ENCODE assay signal across 9 cellular contexts in genomic region chr19:12676384-12676792, GRCh38. TPM values are rescaled to one million over a fixed set of nuclear protein-coding genes. Genes with fewer than 3 reads are reported as not detected.
DNase-seq lines count a peak whose midpoint lies in the region; ATAC-seq and TF ChIP-seq lines count a peak whose summit lies in the region.
"Had no signal": no experiment of that assay in that cellular context is flagged by ENCODE, and none has a peak within 500 bp of the region (broad histone marks: within the 10 kb centered on the region; RNA-seq: fewer than 3 reads in every experiment).

No MANE protein-coding gene starts in this region.

- TF ChIP-seq CTCF in MM.1S (IDR thresholded peaks at IDR 0.05; ENCODE audit: low read length) = peak; percentile 83
- peak; percentile 82 for TF ChIP-seq CTCF in psoas muscle (IDR thresholded peaks at IDR 0.05)

- peak; percentile 67 for ATAC-seq in SK-N-SH treated with all-trans-retinoic acid at 6 μM for 48 hours
- ATAC-seq in psoas muscle = peak; percentile 43 to 61 (median 53)
- peak; percentile 81 for ATAC-seq in aorta (ENCODE audit: low FRiP score)
- no peak for ATAC-seq in GM19452 (IDR thresholded peaks at IDR 0.05; ENCODE audit: unreplicated experiment)

- no peak overlapping the region for H3K9ac ChIP-seq in MM.1S (ENCODE audit: low read length)

- H3K27ac Mint-ChIP-seq in activated naive CD4-positive, alpha-beta T cell treated with anti-CD3 and anti-CD28 coated beads for 36 hours = no peak overlapping the region

- H3K36me3 Mint-ChIP-seq in activated naive CD4-positive, alpha-beta T cell treated with anti-CD3 and anti-CD28 coated beads for 36 hours (ENCODE audit: low read depth) = peaks cover 38% of the 10 kb centered on the region

- 0 out of 2 replicates have a peak, but pooled peaks cover 5% of the 10 kb centered on the region for H4K20me1 ChIP-seq in MM.1S (ENCODE audit: insufficient read depth, low read length)

- H3K27me3 ChIP-seq in MM.1S (replicated peaks; ENCODE audit: insufficient read depth, low read length) (no peaks in the 10 kb centered on the region), psoas muscle (ENCODE audit: insufficient read depth in 3 of 3, low read length in 2 of 3) (no peaks in the 10 kb centered on the region), aorta (ENCODE audit: control insufficient read depth in 1 of 2, insufficient read depth in 2 of 2, low read length in 1 of 2) (no peaks in the 10 kb centered on the region)

- no peaks in the 10 kb centered on the region for H3K27me3 Mint-ChIP-seq in activated naive CD4-positive, alpha-beta T cell treated with anti-CD3 and anti-CD28 coated beads for 36 hours (ENCODE audit: low read depth)

- intact Hi-C loops in activated naive CD4-positive, alpha-beta T cell treated with anti-CD3 and anti-CD28 coated beads for 36 hours (cut with micrococcal nuclease) = loop anchor here (2.0 kb wide), 1 partner anchor 84 kb away; no protein-coding TSS in a partner anchor
- intact Hi-C loops in head of caudate nucleus (cut with DNase I) (no loop called here), psoas muscle (cut with DNase I) (loop anchor here (5.0 to 10.0 kb wide), 2 partner anchors 112 to 171 kb away; no protein-coding TSS in a partner anchor), aorta (cut with DNase I) (loop anchor here (5.0 to 10.0 kb wide), 2 partner anchors 114 to 168 kb away; no protein-coding TSS in a partner anchor)

- H3K9me3 ChIP-seq in MM.1S (replicated peaks; ENCODE audit: insufficient read depth, low read length) (no peaks in the 10 kb centered on the region), psoas muscle (no peaks in the 10 kb centered on the region), aorta (ENCODE audit: control insufficient read depth, low read length) (no peaks in the 10 kb centered on the region)

- no peaks in the 10 kb centered on the region for H3K4me1 ChIP-seq in MM.1S (ENCODE audit: low read length)
- H3K4me1 ChIP-seq in psoas muscle = peaks cover 3% of the 10 kb centered on the region
- H3K4me1 ChIP-seq in aorta (ENCODE audit: control insufficient read depth in 1 of 2, insufficient read depth in 2 of 2, low read length in 2 of 2) = no peaks in the 10 kb centered on the region

- H3F3A ChIP-seq in MM.1S (ENCODE audit: insufficient read depth, low read length) = peaks cover 11% of the 10 kb centered on the region

- H3K36me3 ChIP-seq in MM.1S (replicated peaks; ENCODE audit: insufficient read depth, low read length) (peaks cover 10% of the 10 kb centered on the region; the same call in 1 of the 2 replicates), psoas muscle (ENCODE audit: insufficient read depth in 1 of 2, low read depth in 1 of 2) (peaks cover 5 to 88% of the 10 kb centered on the region in 2 donors), aorta (ENCODE audit: control insufficient read depth in 1 of 2, insufficient read depth in 2 of 2, low read length in 1 of 2) (no peaks in the 10 kb centered on the region)

- CTCF ChIA-PET in activated naive CD4-positive, alpha-beta T cell treated with anti-CD3 and anti-CD28 coated beads for 36 hours (lab: Charles Lee) = interaction anchor here (0.6 to 4.5 kb wide), 9 partner anchors 9 to 196 kb away, joined by 3 to 27 read pairs (median 4); partner anchors contain the start of genes MAN2B1 and WDR83

- H3K27ac ChIP-seq in MM.1S (ENCODE audit: low read length) = no peak overlapping the region
- no peak overlapping the region for H3K27ac ChIP-seq in psoas muscle
- no peak overlapping the region for H3K27ac ChIP-seq in aorta (ENCODE audit: low read depth in 1 of 2, low read length in 2 of 2)

- H2AFZ ChIP-seq in MM.1S (ENCODE audit: low read length) = no peak overlapping the region

- no peaks in the 10 kb centered on the region for H3K9me2 ChIP-seq in MM.1S (replicated peaks; ENCODE audit: insufficient read depth, low read length)

- no peaks in the 10 kb centered on the region for H3K9me3 Mint-ChIP-seq in activated naive CD4-positive, alpha-beta T cell treated with anti-CD3 and anti-CD28 coated beads for 36 hours

- peak; percentile 89 for DNase-seq in ELF-1 (ENCODE audit: low read depth, low spot score)
- peak; percentile 77 for DNase-seq in MM.1S
- DNase-seq in activated naive CD4-positive, alpha-beta T cell treated with anti-CD3 and anti-CD28 coated beads for 36 hours = peak; percentile 93
- peak; percentile 71 to 92 (median 83) for DNase-seq in head of caudate nucleus
- DNase-seq in psoas muscle = peak; percentile 80 to 90
- peak; percentile 89 to 94 for DNase-seq in aorta

- peaks cover 36% of the 10 kb centered on the region for H3K79me2 ChIP-seq in MM.1S (ENCODE audit: low read length)

- H3K4me3 ChIP-seq in MM.1S (ENCODE audit: low read length) = no peak overlapping the region
- no peak overlapping the region for H3K4me3 ChIP-seq in psoas muscle
- H3K4me3 ChIP-seq in aorta (ENCODE audit: low read length in 2 of 2) = no peak overlapping the region

- H3K4me1 Mint-ChIP-seq in activated naive CD4-positive, alpha-beta T cell treated with anti-CD3 and anti-CD28 coated beads for 36 hours (ENCODE audit: low read depth) = peaks cover 30% of the 10 kb centered on the region

- 19 to 31% (median 27%) methylated on average over 4 of the region's 4 CpGs for whole genome bisulfite sequencing in psoas muscle, 3 donors
- WGBS in aorta, 2 donors = 15 to 19% methylated on average over 4 of the region's 4 CpGs

- H3K4me3 Mint-ChIP-seq in activated naive CD4-positive, alpha-beta T cell treated with anti-CD3 and anti-CD28 coated beads for 36 hours = no peak overlapping the region

- H3K4me2 ChIP-seq in MM.1S (ENCODE audit: low read depth, low read length) = no peak overlapping the region

TF ChIP-seq in SK-N-SH treated with all-trans-retinoic acid at 6 μM for 48 hours, 23 proteins besides CTCF, POLR2A, EP300 and RAD21 (continues in another document):
- no peak for TF ChIP-seq CREB5 (CRISPR knock-in tag; IDR thresholded peaks at IDR 0.05; ENCODE audit: low read depth)
- no peak for TF ChIP-seq TSHZ2 (CRISPR knock-in tag; IDR thresholded peaks at IDR 0.05)
- TF ChIP-seq GLIS3 (CRISPR knock-in tag; IDR thresholded peaks at IDR 0.05) = no peak
- TF ChIP-seq SNAI2 (CRISPR knock-in tag; IDR thresholded peaks at IDR 0.05) = no peak

RNA-seq across cellular contexts. Expression of gene DHPS, which starts 5.3 kb away (rescaled TPM):
- 100 to 1,000 TPM; 131 to 149 TPM for total RNA-seq in activated naive CD4-positive, alpha-beta T cell treated with anti-CD3 and anti-CD28 coated beads for 36 hours
- 10 to 100 TPM; 75.6 to 86.7 (median 82.9) TPM for total RNA-seq in psoas muscle
- polyA plus RNA-seq in psoas muscle = 10 to 100 TPM; 70.0 to 84.2 (median 83.8) TPM
- total RNA-seq in aorta = 10 to 100 TPM; 50.1 to 74.0 TPM
- polyA plus RNA-seq in aorta = 10 to 100 TPM; 42.7 to 94.8 TPM

RNA-seq across cellular contexts. Expression of gene WDR83, which starts 9.8 kb away (rescaled TPM):
- 10 to 100 TPM; 14.9 to 16.2 TPM for total RNA-seq in activated naive CD4-positive, alpha-beta T cell treated with anti-CD3 and anti-CD28 coated beads for 36 hours
- 1 to 10 TPM; 1.8 to 5.8 (median 3.7) TPM for total RNA-seq in psoas muscle
- 1 to 10 TPM; 3.8 to 9.1 (median 5.8) TPM for polyA plus RNA-seq in psoas muscle
- total RNA-seq in aorta = 10 to 100 TPM in 1 of 2 donors, 1 to 10 TPM in 1; 7.1 to 11.8 TPM
- 10 to 100 TPM in 1 of 2 donors, 1 to 10 TPM in 1; 9.4 to 20.9 TPM for polyA plus RNA-seq in aorta

RNA-seq across cellular contexts. Expression of gene MAN2B1, which starts 9.8 kb away (rescaled TPM):
- total RNA-seq in activated naive CD4-positive, alpha-beta T cell treated with anti-CD3 and anti-CD28 coated beads for 36 hours = 100 to 1,000 TPM; 120 to 131 TPM
- 10 to 100 TPM; 14.6 to 20.5 (median 16.2) TPM for total RNA-seq in psoas muscle
- polyA plus RNA-seq in psoas muscle = 10 to 100 TPM in 2 of 3 donors, 1 to 10 TPM in 1; 9.6 to 17.8 (median 14.1) TPM
- total RNA-seq in aorta = 100 to 1,000 TPM in 1 of 2 donors, 10 to 100 TPM in 1; 74.8 to 111 TPM
- polyA plus RNA-seq in aorta = 10 to 100 TPM; 54.6 to 88.7 TPM

RNA-seq across cellular contexts. Expression of gene GNG14, which starts 11.4 kb away (rescaled TPM):
- total RNA-seq in activated naive CD4-positive, alpha-beta T cell treated with anti-CD3 and anti-CD28 coated beads for 36 hours = not detected
- total RNA-seq in psoas muscle (not detected), aorta (not detected)
- polyA plus RNA-seq in psoas muscle (not detected), aorta (not detected)
- total RNA-seq: frontal cortex had no signal

RNA-seq across cellular contexts. Expression of gene FBXW9, which starts 20.0 kb away (rescaled TPM):
- total RNA-seq in activated naive CD4-positive, alpha-beta T cell treated with anti-CD3 and anti-CD28 coated beads for 36 hours = 1 to 10 TPM; 7.2 to 8.7 TPM
- total RNA-seq in psoas muscle = 1 to 10 TPM; 1.2 to 2.2 (median 1.6) TPM
- polyA plus RNA-seq in psoas muscle = 1 to 10 TPM; 4.1 to 9.2 (median 4.4) TPM
- total RNA-seq in aorta = 1 to 10 TPM; 1.9 to 4.8 TPM
- 1 to 10 TPM; 4.1 to 5.4 TPM for polyA plus RNA-seq in aorta
